In the genomic region with DNA sequence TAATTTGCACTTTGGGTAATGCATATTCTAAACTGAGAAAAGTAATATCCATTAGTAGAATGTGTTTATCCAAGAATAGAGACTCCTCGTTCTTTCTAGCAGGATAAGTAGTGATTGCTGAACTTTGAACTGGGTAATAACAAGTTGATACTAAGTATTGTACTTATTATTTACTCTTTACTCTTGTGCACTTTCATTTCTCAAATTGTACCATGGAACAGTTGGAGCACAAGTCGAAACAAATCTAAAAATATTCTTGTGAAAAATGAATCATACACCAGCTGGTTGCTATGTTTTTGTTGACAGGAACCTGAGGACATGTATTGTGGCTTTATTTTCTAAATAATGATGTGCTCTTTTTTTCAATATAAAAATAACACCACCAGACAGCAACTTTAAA, we compare ENCODE assay signal across 22 cellular contexts.
A peak's percentile ranks its signal among the peaks of the same experiment; 100 is the strongest.
DNase-seq lines count a peak whose midpoint lies in the region; ATAC-seq, FAIRE-seq and TF ChIP-seq lines count a peak whose summit lies in the region.
"Had no signal": no experiment of that assay in that cellular context is flagged by ENCODE, and none has a peak within 500 bp of the region (broad histone marks: within the 10 kb centered on the region; RNA-seq: fewer than 3 reads in every experiment).

No MANE protein-coding gene starts in this region.

- DNase-seq in Right ventricle myocardium superior (no peak), cardiac septum (ENCODE audit: low spot score) (no peak), bronchial epithelial cell (ENCODE audit: low read depth) (peak; percentile 58), amniotic stem cell (lab: John Stamatoyannopoulos, UW) (no peak), pons (ENCODE audit: low spot score) (no peak), NAMALWA (ENCODE audit: low spot score) (no peak)
- DNase-seq: activated CD8-positive, alpha-beta memory T cell treated with anti-CD3 and anti-CD28 coated beads, Interleukin-2, amount 10 ng/mL, durations not matched to agents 7 days and 5 days; AML-193; endodermal cell; left colon; midbrain; NCI-H1092; NCI-H2029 treated with DMSO at 0.1 percent for 48 hours; NCI-H446; PC-9; SIG-M5; stimulated activated CD4-positive, alpha-beta T cell treated with anti-CD3 and anti-CD28 coated beads, Interleukin-4, amount 100 ng/mL, for 24 hours; T-cell had no signal

- intact Hi-C loops in Right ventricle myocardium superior (cut with DNase I) (no loop called here), cardiac septum (cut with DNase I) (no loop called here)

- TF ChIP-seq CTCF in bronchial epithelial cell (IDR thresholded peaks at IDR 0.05; ENCODE audit: insufficient read depth, low read length, severe bottlenecking) = no peak

- H3K4me3 ChIP-seq in bronchial epithelial cell (ENCODE audit: low read depth, low read length) = no peak overlapping the region
- H3K4me3 ChIP-seq: PC-9, skin epidermis had no signal

- H3K27me3 ChIP-seq in bronchial epithelial cell (ENCODE audit: control insufficient read depth, insufficient read depth, low read length) = no peaks in the 10 kb centered on the region

- FAIRE-seq in bronchial epithelial cell (lab: Jason Lieb, UNC) = no peak

- no peaks in the 10 kb centered on the region for H3K36me3 ChIP-seq in bronchial epithelial cell (ENCODE audit: control insufficient read depth, insufficient read depth, low read length)

- ATAC-seq in Right ventricle myocardium superior (ENCODE audit: poor library complexity) = peak; percentile 27
- ATAC-seq in HG02973 (IDR thresholded peaks at IDR 0.05; ENCODE audit: unreplicated experiment) = peak; percentile 58
- ATAC-seq in HG03378 (IDR thresholded peaks at IDR 0.05; ENCODE audit: unreplicated experiment) = no peak
- ATAC-seq: activated CD8-positive, alpha-beta memory T cell treated with anti-CD3 and anti-CD28 coated beads, Interleukin-2, amount 10 ng/mL, durations not matched to agents 7 days and 5 days; activated naive CD4-positive, alpha-beta T cell treated with anti-CD3 and anti-CD28 coated beads, Interleukin-2, amount 50 U/mL, for 72 hours; left colon; T-cell had no signal
